In genomic region chr2:33365264-33365663, GRCh38 we compare ENCODE assay signal across 21 cellular contexts.
DNase-seq lines count a peak whose midpoint lies in the region; ATAC-seq and TF ChIP-seq lines count a peak whose summit lies in the region.
"Had no signal": no experiment of that assay in that cellular context is flagged by ENCODE, and none has a peak within 500 bp of the region (broad histone marks: within the 10 kb centered on the region; RNA-seq: fewer than 3 reads in every experiment).

No MANE protein-coding gene starts in this region.

- peak overlapping the region in 3 of 4 donors; percentile 67 to 81 (median 69) for H3K27ac ChIP-seq in sigmoid colon

- 86 to 92% methylated on average over 5 of the region's 5 CpGs for WGBS in sigmoid colon, 2 donors

- TF ChIP-seq EP300 in sigmoid colon (IDR thresholded peaks at IDR 0.05): no peak

- H3K4me3 ChIP-seq in sigmoid colon: no peak overlapping the region
- no peak overlapping the region for H3K4me3 ChIP-seq in mucosa of descending colon
- H3K4me3 ChIP-seq: Peyer's patch had no signal

- H3K36me3 Mint-ChIP-seq in HFFc6 (ENCODE audit: low read depth) (peaks cover 72% of the 10 kb centered on the region), chondrocyte (ENCODE audit: low read depth) (peaks cover 54% of the 10 kb centered on the region)
- H3K36me3 Mint-ChIP-seq: CD4-positive, CD25-positive, alpha-beta regulatory T cell had no signal

- peaks cover 0 to 4% (median 0%) of the 10 kb centered on the region in 4 donors for H3K36me3 ChIP-seq in sigmoid colon
- no peaks in the 10 kb centered on the region for H3K36me3 ChIP-seq in mucosa of descending colon (ENCODE audit: low read depth)
- H3K36me3 ChIP-seq: BE2C, Peyer's patch had no signal

- H3K27me3 Mint-ChIP-seq in HFFc6 (ENCODE audit: insufficient read depth) (peaks cover 5% of the 10 kb centered on the region), chondrocyte (ENCODE audit: low read depth) (no peaks in the 10 kb centered on the region)

- no peak for TF ChIP-seq POLR2A in sigmoid colon (IDR thresholded peaks at IDR 0.05)

- ATAC-seq in Right ventricle myocardium superior (ENCODE audit: poor library complexity) (peak; percentile 35), mucosa of descending colon (no peak)

- H3K4me1 Mint-ChIP-seq in HFFc6 (ENCODE audit: low read depth) (peaks cover 38% of the 10 kb centered on the region), chondrocyte (ENCODE audit: low read depth) (peaks cover 61% of the 10 kb centered on the region)
- H3K4me1 Mint-ChIP-seq: CD4-positive, CD25-positive, alpha-beta regulatory T cell; IgD-negative memory B cell had no signal

- H3K9me3 ChIP-seq in sigmoid colon (no peaks in the 10 kb centered on the region), mucosa of descending colon (no peaks in the 10 kb centered on the region)
- H3K9me3 ChIP-seq: BE2C, Peyer's patch had no signal

- H3K4me1 ChIP-seq in sigmoid colon (peaks cover 0 to 37% (median 21%) of the 10 kb centered on the region in 4 donors), mucosa of descending colon (ENCODE audit: low read depth) (no peaks in the 10 kb centered on the region)
- H3K4me1 ChIP-seq: BE2C, Peyer's patch had no signal

- H3K27me3 ChIP-seq in sigmoid colon: no peaks in the 10 kb centered on the region
- H3K27me3 ChIP-seq: Peyer's patch had no signal

- TF ChIP-seq CTCF in HFFc6 (IDR thresholded peaks at IDR 0.05) (no peak), chondrocyte (IDR thresholded peaks at IDR 0.05) (no peak), sigmoid colon (IDR thresholded peaks at IDR 0.05) (no peak), mucosa of descending colon (IDR thresholded peaks at IDR 0.05) (no peak)

- H3K27ac Mint-ChIP-seq in HFFc6 (peak overlapping the region; percentile 90; the same call in 1 of the 2 replicates), chondrocyte (ENCODE audit: unreplicated experiment) (peak overlapping the region; percentile 97)
- H3K27ac Mint-ChIP-seq: H9, IgD-negative memory B cell had no signal

- no peak overlapping the region for H3K4me3 Mint-ChIP-seq in HFFc6
- no peak overlapping the region for H3K4me3 Mint-ChIP-seq in chondrocyte (ENCODE audit: unreplicated experiment)
- H3K4me3 Mint-ChIP-seq: CD4-positive, CD25-positive, alpha-beta regulatory T cell; H9; IgD-negative memory B cell had no signal

- DNase-seq in HFFc6 (no peak), chondrocyte (ENCODE audit: low spot score) (no peak), Right ventricle myocardium superior (no peak), sigmoid colon (no peak), AG08395 (ENCODE audit: low spot score) (no peak), NCI-H2171 (lab: John Stamatoyannopoulos, UW) (no peak), GF-D8 (lab: John Stamatoyannopoulos, UW) (no peak), mucosa of descending colon (no peak)
- DNase-seq: BE2C; CD4-positive, CD25-positive, alpha-beta regulatory T cell; COR-L47; DND-41; H9; Karpas-422; NCI-H1436; NCI-H1930; NCI-H446; NCI-H69; Peyer's patch; SHP77 had no signal

- H3K9me3 Mint-ChIP-seq in HFFc6: no peaks in the 10 kb centered on the region
- H3K9me3 Mint-ChIP-seq in chondrocyte (ENCODE audit: low read depth): peaks cover 3% of the 10 kb centered on the region
- H3K9me3 Mint-ChIP-seq: CD4-positive, CD25-positive, alpha-beta regulatory T cell; H9; IgD-negative memory B cell had no signal

- intact Hi-C loops in Right ventricle myocardium superior (cut with DNase I) (no loop called here), sigmoid colon (cut with DNase I) (loop anchor here (10.0 kb wide), 2 partner anchors 230 to 410 kb away; no protein-coding TSS in a partner anchor), mucosa of descending colon (cut with DNase I, micrococcal nuclease) (loop anchor here in 1 of 2 donors (5.0 kb wide), 1 partner anchor 588 kb away; no protein-coding TSS in a partner anchor)
